9 cellular contexts compared by ENCODE assay signal in the genomic region with DNA sequence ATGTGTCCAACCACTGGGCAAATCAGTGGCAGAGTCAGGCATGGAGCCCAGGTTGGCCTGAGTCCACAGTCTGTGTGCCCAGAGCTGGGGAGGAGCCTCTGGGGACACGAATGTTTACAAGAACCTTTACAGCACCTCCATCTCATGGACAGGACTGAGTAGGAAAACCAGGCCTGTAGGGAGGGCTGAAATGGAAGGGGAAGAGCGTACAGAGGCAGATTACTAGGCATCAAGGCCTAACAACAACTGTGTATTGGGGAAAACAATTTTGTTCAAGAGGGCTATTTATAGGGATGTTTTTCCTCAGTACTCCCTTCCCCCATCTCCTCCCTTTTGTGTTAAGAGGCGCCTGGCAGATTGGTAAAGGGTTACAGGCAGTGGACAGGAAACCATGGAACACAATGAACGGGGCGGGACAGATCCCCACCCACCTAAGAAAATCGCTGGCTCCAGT. TPM values are rescaled to one million over a fixed set of nuclear protein-coding genes. Genes with fewer than 3 reads are reported as not detected.
DNase-seq lines count a peak whose midpoint lies in the region; ATAC-seq, FAIRE-seq and TF ChIP-seq lines count a peak whose summit lies in the region.
"Had no signal": no experiment of that assay in that cellular context is flagged by ENCODE, and none has a peak within 500 bp of the region (broad histone marks: within the 10 kb centered on the region; RNA-seq: fewer than 3 reads in every experiment).

No MANE protein-coding gene starts in this region.

- POLR2A ChIA-PET in HCT116 (lab: Charles Lee) = no interaction called here

- ATAC-seq in HCT116 (peak; percentile 46), body of pancreas (peak; percentile 84), GM18502 (IDR thresholded peaks at IDR 0.05; ENCODE audit: poor library complexity, unreplicated experiment) (no peak)

- RAD21 ChIA-PET in HCT116 (lab: Charles Lee; ENCODE audit: low non-redundant PET in 1 of 2, low total read pairs in 2 of 2, uncharacterized antibody in 2 of 2, unreplicated experiment in 2 of 2) = no interaction called here

- H3K9me3 ChIP-seq in HCT116 (ENCODE audit: control insufficient read depth in 1 of 2, insufficient read depth in 1 of 2, low read depth in 1 of 2, low read length in 2 of 2) = peaks cover 0 to 3% of the 10 kb centered on the region in 2 experiments; a peak in 1 of 4 replicates
- H3K9me3 ChIP-seq in body of pancreas = peaks cover 0 to 11% (median 0%) of the 10 kb centered on the region in 3 donors
- H3K9me3 ChIP-seq in kidney (ENCODE audit: control insufficient read depth in 1 of 2, low read length in 2 of 2) = peaks cover 0 to 8% of the 10 kb centered on the region in 2 donors
- H3K9me3 ChIP-seq in skeletal muscle tissue (ENCODE audit: control insufficient read depth in 3 of 3, low read length in 3 of 3) = no peaks in the 10 kb centered on the region

- no peak for DNase-seq in HCT116 (ENCODE audit: low read depth, low spot score)
- peak; percentile 46 to 76 (median 66) for DNase-seq in body of pancreas
- DNase-seq in kidney = no peak
- DNase-seq in NCI-H2107 (lab: John Stamatoyannopoulos, UW) = no peak
- DNase-seq in SW 1271 (lab: John Stamatoyannopoulos, UW) = no peak
- DNase-seq in ureter (ENCODE audit: low spot score) = no peak
- DNase-seq: immature natural killer cell had no signal

- H3K36me3 ChIP-seq in HCT116 (ENCODE audit: control insufficient read depth in 1 of 2, insufficient read depth in 2 of 2, low read length in 2 of 2) (no peaks in the 10 kb centered on the region), body of pancreas (replicated peaks in 1 of 2; ENCODE audit: insufficient read depth in 1 of 2, low read depth in 2 of 2) (no peaks in the 10 kb centered on the region), kidney (ENCODE audit: control insufficient read depth in 1 of 2, insufficient read depth in 2 of 2, low read length in 2 of 2) (no peaks in the 10 kb centered on the region), skeletal muscle tissue (ENCODE audit: control insufficient read depth in 3 of 3, insufficient read depth in 3 of 3, low read length in 3 of 3) (no peaks in the 10 kb centered on the region)

- no peaks in the 10 kb centered on the region for H3K9me2 ChIP-seq in HCT116 (ENCODE audit: insufficient read depth)

- TF ChIP-seq RAD21 in HCT116 (IDR thresholded peaks at IDR 0.05; ENCODE audit: low read depth) = no peak

- H3K79me2 ChIP-seq in HCT116 (ENCODE audit: insufficient read depth, low read length) = no peaks in the 10 kb centered on the region

- BruUV-seq in HCT116 (replicated peaks; lab: Mats Ljungman, UMichigan) = no TSS peak

- H3K9ac ChIP-seq in HCT116 (ENCODE audit: low read length) (no peak overlapping the region), kidney (ENCODE audit: low read length in 2 of 2) (no peak overlapping the region), skeletal muscle tissue (ENCODE audit: low read depth in 1 of 3, low read length in 3 of 3) (no peak overlapping the region)

- no peak overlapping the region for H3K4me2 ChIP-seq in HCT116 (ENCODE audit: low read length)

- H3K27ac ChIP-seq in HCT116 (ENCODE audit: low read depth, low read length) = no peak overlapping the region
- no peak overlapping the region for H3K27ac ChIP-seq in body of pancreas
- peak overlapping the region; percentile 7 to 34 for H3K27ac ChIP-seq in kidney (ENCODE audit: low read depth in 2 of 2, low read length in 2 of 2)
- H3K27ac ChIP-seq in skeletal muscle tissue (ENCODE audit: low read depth, low read length) = peak overlapping the region; percentile 71

- H3K4me1 ChIP-seq in HCT116 (ENCODE audit: control insufficient read depth in 1 of 2, insufficient read depth in 2 of 2, low read length in 2 of 2) (no peaks in the 10 kb centered on the region), body of pancreas (peaks cover 5% of the 10 kb centered on the region), kidney (ENCODE audit: control insufficient read depth in 1 of 2, insufficient read depth in 1 of 2, low read depth in 1 of 2, low read length in 2 of 2) (peaks cover 4 to 5% of the 10 kb centered on the region in 2 donors), skeletal muscle tissue (ENCODE audit: control insufficient read depth in 3 of 3, insufficient read depth in 3 of 3, low read length in 3 of 3) (no peaks in the 10 kb centered on the region)

- WGBS in body of pancreas, 2 donors = 60 to 65% methylated on average over 6 of the region's 6 CpGs

- H4K20me1 ChIP-seq in HCT116 (ENCODE audit: insufficient read depth) = no peaks in the 10 kb centered on the region

- no peaks in the 10 kb centered on the region for H3K27me3 ChIP-seq in HCT116 (ENCODE audit: insufficient read depth, low read length)
- H3K27me3 ChIP-seq in body of pancreas = no peaks in the 10 kb centered on the region
- no peaks in the 10 kb centered on the region for H3K27me3 ChIP-seq in skeletal muscle tissue (ENCODE audit: control insufficient read depth in 3 of 3, insufficient read depth in 3 of 3, low read length in 3 of 3)

- TF ChIP-seq CTCF in HCT116 (IDR thresholded peaks at IDR 0.05 in 2 of 3, conservative IDR thresholded peaks at IDR 0.05 in 1 of 3; ENCODE audit: borderline replicate concordance in 1 of 3, insufficient read depth in 1 of 3, low read depth in 2 of 3, low read length in 2 of 3) (no peak), body of pancreas (IDR thresholded peaks at IDR 0.05) (no peak), kidney (IDR thresholded peaks at IDR 0.05; ENCODE audit: borderline replicate concordance, extremely low read depth, insufficient read depth) (no peak)

- no peak overlapping the region for H3K4me3 ChIP-seq in HCT116 (replicated peaks in 1 of 2; ENCODE audit: low read depth in 1 of 2, low read length in 2 of 2)
- no peak overlapping the region for H3K4me3 ChIP-seq in body of pancreas
- no peak overlapping the region for H3K4me3 ChIP-seq in kidney (ENCODE audit: low read length in 2 of 2)
- no peak overlapping the region for H3K4me3 ChIP-seq in skeletal muscle tissue (ENCODE audit: low read length in 3 of 3)

- H2AFZ ChIP-seq in HCT116 (ENCODE audit: low read depth, low read length, poor library complexity, severe bottlenecking) = peak overlapping the region; percentile 10

- intact Hi-C loops in HCT116 (cut with micrococcal nuclease) (no loop called here), body of pancreas (cut with DNase I) (no loop called here), kidney (cut with DNase I) (no loop called here)

- no peak for FAIRE-seq in kidney (lab: Jason Lieb, UNC)

- CTCF ChIA-PET in HCT116 (lab: Charles Lee) = no interaction called here

- TF ChIP-seq POLR2A in HCT116 (IDR thresholded peaks at IDR 0.05; ENCODE audit: borderline replicate concordance, extremely low read depth, insufficient read depth, insufficient read length) = no peak
- no peak for TF ChIP-seq POLR2A in body of pancreas (IDR thresholded peaks at IDR 0.05)

TF ChIP-seq in HCT116, 20 proteins besides CTCF, POLR2A, EP300 and RAD21:
- TF ChIP-seq JUND (IDR thresholded peaks at IDR 0.05) (no peak), ZNF274 (IDR thresholded peaks at IDR 0.05; ENCODE audit: low read depth, low read length) (no peak), ELF1 (IDR thresholded peaks at IDR 0.05; ENCODE audit: borderline replicate concordance, low read depth) (no peak), ZBTB33 (IDR thresholded peaks at IDR 0.05; ENCODE audit: extremely low read depth, insufficient replicate concordance, low read length) (no peak), EZH2phosphoT487 (IDR thresholded peaks at IDR 0.05; ENCODE audit: borderline replicate concordance) (no peak), SP1 (IDR thresholded peaks at IDR 0.05; ENCODE audit: low read depth) (no peak), EZH2 (IDR thresholded peaks at IDR 0.05) (no peak), CBX3 (IDR thresholded peaks at IDR 0.05; ENCODE audit: low read depth) (no peak), EGR1 (IDR thresholded peaks at IDR 0.05; ENCODE audit: low read depth) (no peak), SRF (IDR thresholded peaks at IDR 0.05; ENCODE audit: low read depth) (no peak), TCF7L2 (IDR thresholded peaks at IDR 0.05; ENCODE audit: borderline replicate concordance, extremely low read depth, insufficient read depth, insufficient read length) (no peak), FOSL1 (IDR thresholded peaks at IDR 0.05; ENCODE audit: low read depth) (no peak)
TF ChIP-seq in HCT116: peak in this region for 0.

RNA-seq across cellular contexts. Expression of gene ARHGAP31, which starts 15.1 kb away (rescaled TPM):
- total RNA-seq in HCT116 (2021; ENCODE audit: unreplicated experiment) (0.93 TPM), body of pancreas (1 to 10 TPM; 5.7 to 7.9 TPM), kidney (28.7 TPM), skeletal muscle tissue (9.4 TPM), ureter (25.4 TPM)
- polyA plus RNA-seq in HCT116 (2012) = 0.36 and 0.47 TPM in 2 replicates
- 3.2 TPM for polyA plus RNA-seq in kidney (ENCODE audit: insufficient read depth, low read depth, low replicate concordance)

RNA-seq across cellular contexts. Expression of gene B4GALT4, which starts 38.5 kb away (rescaled TPM):
- 15.9 TPM for total RNA-seq in HCT116 (2021; ENCODE audit: unreplicated experiment)
- 14.8 and 22.8 TPM in 2 replicates for polyA plus RNA-seq in HCT116 (2012)
- 10 to 100 TPM; 12.5 to 14.8 TPM for total RNA-seq in body of pancreas
- 23.1 TPM for total RNA-seq in kidney
- 29.9 TPM for polyA plus RNA-seq in kidney (ENCODE audit: insufficient read depth, low read depth, low replicate concordance)
- total RNA-seq in skeletal muscle tissue = 7.8 TPM
- 55.4 TPM for total RNA-seq in ureter

Comparison
In these comparisons a context has a peak if more than half of its experiments do, and no peak if none do; other contexts are left out.
1. DNase-seq: peak in body of pancreas (4 of 4); none in HCT116 (single experiment), kidney (single experiment), NCI-H2107 (single experiment), SW 1271 (0 of 2) and ureter (single experiment).
2. H3K27ac ChIP-seq: peak in kidney (2 of 2) and skeletal muscle tissue (single experiment); none in HCT116 (single experiment) and body of pancreas (0 of 4).